ENCODE assay signal across 12 cellular contexts in the genomic region with DNA sequence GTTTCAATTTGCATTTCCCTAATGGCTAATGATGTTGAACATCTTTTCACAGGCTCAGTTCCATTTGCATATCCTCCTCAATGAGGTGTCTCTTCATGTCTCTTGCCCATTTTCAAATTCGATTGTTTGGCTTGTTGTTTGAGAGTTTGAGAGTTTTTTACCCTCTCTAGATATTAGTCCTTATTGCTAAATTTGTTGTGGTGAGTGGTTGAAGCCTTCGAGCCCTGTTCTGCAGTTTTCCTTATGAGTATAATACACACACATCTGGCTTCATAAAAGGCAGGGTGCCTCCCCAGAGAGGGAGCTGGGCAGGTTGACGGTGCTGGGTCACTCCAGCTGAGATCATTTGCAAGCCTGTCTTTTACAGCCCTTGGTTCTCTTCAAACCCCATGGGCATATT.
DNase-seq lines count a peak whose midpoint lies in the region; ATAC-seq lines count a peak whose summit lies in the region.
"Had no signal": no experiment of that assay in that cellular context is flagged by ENCODE, and none has a peak within 500 bp of the region (broad histone marks: within the 10 kb centered on the region; RNA-seq: fewer than 3 reads in every experiment).

No MANE protein-coding gene starts in this region.

- no peak for DNase-seq in T-helper 1 cell
- peak; percentile 33 for DNase-seq in germinal center (ENCODE audit: low spot score)
- no peak for DNase-seq in activated T-helper 2 cell treated with anti-CD3 and anti-CD28 coated beads, Interferon-gamma antibody, Interleukin-2, Interleukin-4, amounts not matched to agents 10 μg/mL and 5 μg/mL and 100 μg/mL, durations not matched to agents 14 hours and 24 hours and 36 hours (ENCODE audit: low spot score)
- DNase-seq in LoVo (ENCODE audit: low spot score): no peak
- no peak for DNase-seq in COLO668 (lab: John Stamatoyannopoulos, UW; ENCODE audit: unreplicated experiment)
- DNase-seq: gastrocnemius medialis, mammary epithelial cell, NCI-H2107, sigmoid colon had no signal

- peaks cover 3% of the 10 kb centered on the region for H3K9me3 Mint-ChIP-seq in T-helper 1 cell treated with Interleukin-12 subunit alpha and Interleukin-12 subunit beta and Interleukin-4 antibody, amounts not matched to agents 30 μg/mL and 1 μg/mL, for 36 hours
- no peaks in the 10 kb centered on the region for H3K9me3 Mint-ChIP-seq in activated T-helper 2 cell treated with anti-CD3 and anti-CD28 coated beads, Interferon-gamma antibody, Interleukin-2, Interleukin-4, amounts not matched to agents 10 μg/mL and 5 μg/mL and 100 μg/mL, durations not matched to agents 14 hours and 24 hours and 36 hours

- peak overlapping the region; percentile 72 for H3K4me3 Mint-ChIP-seq in T-helper 1 cell treated with Interleukin-12 subunit alpha and Interleukin-12 subunit beta and Interleukin-4 antibody, amounts not matched to agents 30 μg/mL and 1 μg/mL, for 36 hours
- H3K4me3 Mint-ChIP-seq in activated T-helper 2 cell treated with anti-CD3 and anti-CD28 coated beads, Interferon-gamma antibody, Interleukin-2, Interleukin-4, amounts not matched to agents 10 μg/mL and 5 μg/mL and 100 μg/mL, durations not matched to agents 14 hours and 24 hours and 36 hours (ENCODE audit: low read depth): no peak overlapping the region

- intact Hi-C loops in activated T-helper 2 cell treated with anti-CD3 and anti-CD28 coated beads, Interferon-gamma antibody, Interleukin-2, Interleukin-4, amounts not matched to agents 10 μg/mL and 5 μg/mL and 100 μg/mL, durations not matched to agents 14 hours and 24 hours and 36 hours (cut with micrococcal nuclease): no loop called here

- peaks cover 30% of the 10 kb centered on the region for H3K4me1 Mint-ChIP-seq in T-helper 1 cell treated with Interleukin-12 subunit alpha and Interleukin-12 subunit beta and Interleukin-4 antibody, amounts not matched to agents 30 μg/mL and 1 μg/mL, for 36 hours (ENCODE audit: low read depth)
- H3K4me1 Mint-ChIP-seq in activated T-helper 2 cell treated with anti-CD3 and anti-CD28 coated beads, Interferon-gamma antibody, Interleukin-2, Interleukin-4, amounts not matched to agents 10 μg/mL and 5 μg/mL and 100 μg/mL, durations not matched to agents 14 hours and 24 hours and 36 hours (ENCODE audit: low read depth): peaks cover 26% of the 10 kb centered on the region

- ATAC-seq in GM21447 (IDR thresholded peaks at IDR 0.05; ENCODE audit: unreplicated experiment): peak; percentile 53
- ATAC-seq in HG03108 (IDR thresholded peaks at IDR 0.05; ENCODE audit: unreplicated experiment): peak; percentile 57
- ATAC-seq: gastrocnemius medialis had no signal

- peak overlapping the region; percentile 82 for H3K27ac Mint-ChIP-seq in T-helper 1 cell treated with Interleukin-12 subunit alpha and Interleukin-12 subunit beta and Interleukin-4 antibody, amounts not matched to agents 30 μg/mL and 1 μg/mL, for 36 hours
- H3K27ac Mint-ChIP-seq in activated T-helper 2 cell treated with anti-CD3 and anti-CD28 coated beads, Interferon-gamma antibody, Interleukin-2, Interleukin-4, amounts not matched to agents 10 μg/mL and 5 μg/mL and 100 μg/mL, durations not matched to agents 14 hours and 24 hours and 36 hours: no peak overlapping the region

- no peaks in the 10 kb centered on the region for H3K27me3 Mint-ChIP-seq in T-helper 1 cell treated with Interleukin-12 subunit alpha and Interleukin-12 subunit beta and Interleukin-4 antibody, amounts not matched to agents 30 μg/mL and 1 μg/mL, for 36 hours (ENCODE audit: low read depth)
- H3K27me3 Mint-ChIP-seq in activated T-helper 2 cell treated with anti-CD3 and anti-CD28 coated beads, Interferon-gamma antibody, Interleukin-2, Interleukin-4, amounts not matched to agents 10 μg/mL and 5 μg/mL and 100 μg/mL, durations not matched to agents 14 hours and 24 hours and 36 hours (ENCODE audit: low read depth): no peaks in the 10 kb centered on the region

- H3K36me3 Mint-ChIP-seq in T-helper 1 cell treated with Interleukin-12 subunit alpha and Interleukin-12 subunit beta and Interleukin-4 antibody, amounts not matched to agents 30 μg/mL and 1 μg/mL, for 36 hours (ENCODE audit: low read depth): no peaks in the 10 kb centered on the region
- no peaks in the 10 kb centered on the region for H3K36me3 Mint-ChIP-seq in activated T-helper 2 cell treated with anti-CD3 and anti-CD28 coated beads, Interferon-gamma antibody, Interleukin-2, Interleukin-4, amounts not matched to agents 10 μg/mL and 5 μg/mL and 100 μg/mL, durations not matched to agents 14 hours and 24 hours and 36 hours (ENCODE audit: low read depth)
